1 cellular context compared by ENCODE assay signal in the genomic region with DNA sequence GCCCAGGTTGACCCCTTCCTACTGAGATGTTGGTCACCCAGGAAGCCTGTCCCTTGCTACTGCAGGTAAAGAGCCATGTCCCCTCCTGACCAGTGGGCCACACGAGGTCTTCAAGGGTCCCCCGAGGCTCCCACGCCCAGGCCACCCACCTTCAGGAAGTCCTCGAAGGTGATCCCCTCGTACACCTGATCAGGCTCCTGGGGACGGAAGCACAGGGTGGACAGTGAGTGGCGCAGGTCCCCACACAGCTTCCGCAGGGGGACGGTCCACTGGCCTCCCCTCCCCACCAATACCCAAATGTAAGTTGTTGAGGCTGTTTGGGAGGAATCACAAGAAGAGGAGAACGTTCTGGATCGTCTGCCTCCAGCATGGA.
TF ChIP-seq lines count a peak whose summit lies in the region.

No MANE protein-coding gene starts in this region.

TF ChIP-seq in H1, 55 proteins besides CTCF, POLR2A, EP300 and RAD21:
- TF ChIP-seq TCF12 (IDR thresholded peaks at IDR 0.05; ENCODE audit: low read depth, low read length) = no peak
- TF ChIP-seq RFX5 (IDR thresholded peaks at IDR 0.05; ENCODE audit: borderline replicate concordance, low read depth, low read length) = no peak
- no peak for TF ChIP-seq HDAC6 (IDR thresholded peaks at IDR 0.05; ENCODE audit: low read depth, low read length)
- no peak for TF ChIP-seq PHF8 (conservative IDR thresholded peaks at IDR 0.05; ENCODE audit: low read depth, low read length)
- no peak for TF ChIP-seq EZH2 (IDR thresholded peaks at IDR 0.05; ENCODE audit: low read depth, low read length, severe bottlenecking)
- TF ChIP-seq RXRA (IDR thresholded peaks at IDR 0.05; ENCODE audit: insufficient read depth, low read depth, low read length) = no peak
- TF ChIP-seq, protein P1, sequence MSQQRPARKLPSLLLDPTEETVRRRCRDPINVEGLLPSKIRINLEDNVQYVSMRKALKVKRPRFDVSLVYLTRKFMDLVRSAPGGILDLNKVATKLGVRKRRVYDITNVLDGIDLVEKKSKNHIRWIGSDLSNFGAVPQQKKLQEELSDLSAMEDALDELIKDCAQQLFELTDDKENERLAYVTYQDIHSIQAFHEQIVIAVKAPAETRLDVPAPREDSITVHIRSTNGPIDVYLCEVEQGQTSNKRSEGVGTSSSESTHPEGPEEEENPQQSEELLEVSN (IDR thresholded peaks at IDR 0.05) = no peak
- TF ChIP-seq SP2 (IDR thresholded peaks at IDR 0.05; ENCODE audit: low read length) = no peak
- no peak for TF ChIP-seq FOSL1 (IDR thresholded peaks at IDR 0.05; ENCODE audit: insufficient read depth, low read depth, low read length)
- no peak for TF ChIP-seq CHD2 (IDR thresholded peaks at IDR 0.05; ENCODE audit: low read length)
- no peak for TF ChIP-seq RBBP5 (IDR thresholded peaks at IDR 0.05; ENCODE audit: borderline replicate concordance, low read depth, low read length)
